8 cellular contexts compared by ENCODE assay signal in the genomic region with DNA sequence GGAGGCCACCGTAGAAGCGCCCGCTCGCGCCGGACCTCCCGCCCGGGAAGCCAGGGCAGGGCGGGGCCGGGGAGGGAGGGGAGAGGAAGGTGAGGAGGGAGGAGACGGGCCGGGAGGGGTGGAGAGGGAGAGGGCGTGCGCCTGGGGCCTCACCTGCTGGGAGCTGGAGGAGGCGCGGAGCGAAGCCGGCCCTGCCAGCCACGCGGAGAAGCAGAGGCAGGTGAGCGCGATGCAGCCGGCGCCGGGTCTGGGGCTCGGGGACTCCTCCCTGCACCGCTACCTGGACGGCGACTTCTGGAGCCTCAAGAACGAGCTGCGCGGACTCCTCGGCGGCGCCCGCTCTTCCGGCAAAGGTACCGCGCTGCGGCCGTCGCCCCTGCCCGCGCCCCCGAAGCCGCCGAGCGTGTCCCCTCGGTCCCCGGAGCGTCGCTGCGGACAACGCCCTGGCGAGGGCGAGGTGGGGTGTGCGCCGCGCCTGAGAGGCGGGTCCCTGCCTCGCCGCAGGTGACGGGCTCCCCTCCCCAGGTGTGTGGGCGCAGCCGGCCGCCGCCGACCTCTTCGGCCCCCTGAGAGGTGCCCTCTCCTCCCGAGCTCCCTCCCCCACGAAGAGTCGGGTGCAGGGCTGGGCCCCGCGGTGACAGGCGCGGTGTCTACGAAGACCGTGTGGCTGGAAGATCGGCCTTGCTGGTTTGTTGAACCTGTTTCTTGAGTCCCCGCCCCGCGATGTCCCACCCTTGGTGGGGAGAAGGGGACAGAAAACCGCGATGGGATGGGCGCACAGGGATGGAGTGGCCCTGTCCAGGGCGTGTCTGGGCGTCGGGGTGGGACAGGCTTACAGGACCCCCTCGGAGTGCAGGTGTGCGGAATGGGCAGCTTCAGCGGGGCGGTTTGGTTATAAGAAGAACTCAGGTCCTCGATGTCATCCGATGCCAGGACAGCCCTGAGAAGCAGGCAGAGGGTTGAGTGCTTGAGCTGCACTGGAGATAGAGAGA. TPM values are rescaled to one million over a fixed set of nuclear protein-coding genes. Genes with fewer than 3 reads are reported as not detected.
A peak's percentile ranks its signal among the peaks of the same experiment; 100 is the strongest.
DNase-seq lines count a peak whose midpoint lies in the region; ATAC-seq and TF ChIP-seq lines count a peak whose summit lies in the region.

Gene ACOXL, plus strand, starts transcription at position 152 of the 992 bp plus-strand sequence. CDS start 35,817 bp downstream, outside the sequence.

- H3K27ac ChIP-seq in CD8-positive, alpha-beta memory T cell (ENCODE audit: low read depth, low read length) = no peak within 1 kb of the TSS
- no peak within 1 kb of the TSS for H3K27ac ChIP-seq in mammary epithelial cell (ENCODE audit: insufficient read depth, low read depth, low read length)

- DNase-seq in CD8-positive, alpha-beta memory T cell = no peak
- DNase-seq in LoVo (ENCODE audit: low spot score) (peak; percentile 68), mammary epithelial cell (peak; percentile 26), mucosa of gallbladder (ENCODE audit: low spot score) (peak; percentile 27), amniotic stem cell (lab: John Stamatoyannopoulos, UW) (no peak)

- peaks cover 10 to 17% (median 14%) of the 10 kb centered on the region in 3 donors for H3K4me1 Mint-ChIP-seq in CD8-positive, alpha-beta memory T cell

- H3K4me3 ChIP-seq in CD8-positive, alpha-beta memory T cell (ENCODE audit: low read length) = peak within 1 kb of the TSS; percentile 22
- H3K4me3 ChIP-seq in mammary epithelial cell (replicated peaks in 1 of 3; ENCODE audit: insufficient read depth in 1 of 3, low read depth in 2 of 3, low read length in 3 of 3) = peak within 1 kb of the TSS; percentile 26 to 50 (median 44)

- POLR2A ChIA-PET in CD8-positive, alpha-beta memory T cell (lab: Charles Lee) = no interaction called here

- no peaks in the 10 kb centered on the region for H3K9me3 ChIP-seq in CD8-positive, alpha-beta memory T cell (ENCODE audit: low read length)
- no peaks in the 10 kb centered on the region for H3K9me3 ChIP-seq in mammary epithelial cell (replicated peaks; ENCODE audit: insufficient read depth, low read length)

- ATAC-seq in HG03095 (IDR thresholded peaks at IDR 0.05; ENCODE audit: unreplicated experiment) = no peak
- ATAC-seq in GM21390 (IDR thresholded peaks at IDR 0.05; ENCODE audit: unreplicated experiment) = no peak
- no peak for ATAC-seq in HG03457 (IDR thresholded peaks at IDR 0.05; ENCODE audit: unreplicated experiment)

- no TSS peak for BruUV-seq in mammary epithelial cell (replicated peaks; lab: Mats Ljungman, UMichigan)

- H3K36me3 ChIP-seq in CD8-positive, alpha-beta memory T cell (ENCODE audit: insufficient read depth, low read length) = no peaks in the 10 kb centered on the region
- H3K36me3 ChIP-seq in mammary epithelial cell (ENCODE audit: insufficient read depth, low read length) = no peaks in the 10 kb centered on the region

- CTCF ChIA-PET in CD8-positive, alpha-beta memory T cell (lab: Charles Lee) = interaction anchor here (1.4 kb wide), 1 partner anchor 125 kb away, joined by 3 read pairs; no protein-coding TSS in a partner anchor
- CTCF ChIA-PET in mammary epithelial cell (lab: Charles Lee; ENCODE audit: low non-redundant PET) = no interaction called here

- peak within 1 kb of the TSS; percentile 84 for H3K4me2 ChIP-seq in mammary epithelial cell (ENCODE audit: insufficient read depth, low read depth, low read length)

- dilution Hi-C loops in mammary epithelial cell (cut with HindIII; ENCODE audit: low sequenced_read_pairs) = no loop called here

- TF ChIP-seq CTCF in mammary epithelial cell (conservative IDR thresholded peaks at IDR 0.05 in 1 of 2, IDR thresholded peaks at IDR 0.05 in 1 of 2; ENCODE audit: extremely low read depth in 1 of 2, insufficient read depth in 1 of 2, low read depth in 1 of 2, low read length in 2 of 2) = no peak

- H2AFZ ChIP-seq in mammary epithelial cell (ENCODE audit: low read depth, low read length) = peak within 1 kb of the TSS; percentile 85

- intact Hi-C loops in mammary epithelial cell (cut with micrococcal nuclease) = no loop called here

- H3K79me2 ChIP-seq in mammary epithelial cell (ENCODE audit: insufficient read depth, low read length) = no peaks in the 10 kb centered on the region

- H4K20me1 ChIP-seq in mammary epithelial cell (ENCODE audit: insufficient read depth, low read length) = no peaks in the 10 kb centered on the region

- in situ Hi-C loops in mammary epithelial cell (cut with MboI; ENCODE audit: low sequenced_read_pairs in 2 of 2) = no loop called here

- peaks cover 0 to 6% (median 0%) of the 10 kb centered on the region in 5 donors for H3K9me3 Mint-ChIP-seq in CD8-positive, alpha-beta memory T cell

- H3K27me3 Mint-ChIP-seq in CD8-positive, alpha-beta memory T cell = peaks cover 54 to 70% of the 10 kb centered on the region in 2 donors

- H3K27ac Mint-ChIP-seq in CD8-positive, alpha-beta memory T cell = peak within 1 kb of the TSS in 3 of 8 donors; percentile 3 to 34 (median 5)

- 14% methylated on average over 13 of the region's 94 CpGs for WGBS in mammary epithelial cell (ENCODE audit: low coverage, missing lambda C conversion rate)

- peaks cover 0 to 7% (median 0%) of the 10 kb centered on the region in 3 donors for H3K36me3 Mint-ChIP-seq in CD8-positive, alpha-beta memory T cell

- no peak within 1 kb of the TSS for H3K9ac ChIP-seq in mammary epithelial cell (ENCODE audit: insufficient read depth, low read length)

- no peaks in the 10 kb centered on the region for H3K4me1 ChIP-seq in CD8-positive, alpha-beta memory T cell (ENCODE audit: insufficient read depth, low read length)
- peaks cover 18% of the 10 kb centered on the region for H3K4me1 ChIP-seq in mammary epithelial cell (ENCODE audit: insufficient read depth, low read length)

- peaks cover 41% of the 10 kb centered on the region for H3K27me3 ChIP-seq in CD8-positive, alpha-beta memory T cell (ENCODE audit: insufficient read depth, low read length, poor library complexity, severe bottlenecking)
- peaks cover 6% of the 10 kb centered on the region for H3K27me3 ChIP-seq in mammary epithelial cell (ENCODE audit: insufficient read depth, low read length)

- H3K4me3 Mint-ChIP-seq in CD8-positive, alpha-beta memory T cell = peak within 1 kb of the TSS; percentile 35 to 75 (median 68)

RNA-seq across cellular contexts. Expression of gene ACOXL, which starts in this region (rescaled TPM):
- under 1 TPM in 1 of 2 experiments, not detected in 1; 0.27 TPM for total RNA-seq in CD8-positive, alpha-beta memory T cell
- not detected for polyA plus RNA-seq in CD8-positive, alpha-beta memory T cell
- 1 to 10 TPM in 1 of 2 donors, not detected in 1; 1.0 TPM for total RNA-seq in mammary epithelial cell
- polyA plus RNA-seq in mammary epithelial cell = 0.96 TPM
- not detected for polyA minus RNA-seq in mammary epithelial cell
- not detected for total RNA-seq in mucosa of gallbladder

Comparison
In these comparisons a context has a peak if more than half of its experiments do, and no peak if none do; other contexts are left out.
1. Peak in DNase-seq in mucosa of gallbladder; RNA of the gene not detected or under 1 TPM.
2. DNase-seq: peak in LoVo (single experiment) and mammary epithelial cell (single experiment); none in CD8-positive, alpha-beta memory T cell (0 of 5) and amniotic stem cell (single experiment).